ENCODE assay signal across 15 cellular contexts in genomic region chr19:38722947-38723605, GRCh38. TPM values are rescaled to one million over a fixed set of nuclear protein-coding genes. Genes with fewer than 3 reads are reported as not detected.
DNase-seq lines count a peak whose midpoint lies in the region; ATAC-seq and TF ChIP-seq lines count a peak whose summit lies in the region.
"Had no signal": no experiment of that assay in that cellular context is flagged by ENCODE, and none has a peak within 500 bp of the region (broad histone marks: within the 10 kb centered on the region; RNA-seq: fewer than 3 reads in every experiment).

No MANE protein-coding gene starts in this region.

- H3K27ac Mint-ChIP-seq in immature natural killer cell: peak overlapping the region in 5 of 6 donors; percentile 28 to 68 (median 49)

- peaks cover 28% of the 10 kb centered on the region for H4K20me1 ChIP-seq in smooth muscle cell (ENCODE audit: low read depth)

- H3K36me3 Mint-ChIP-seq in immature natural killer cell: peaks cover 0 to 11% (median 5%) of the 10 kb centered on the region in 3 donors

- H3K9ac ChIP-seq in smooth muscle cell (ENCODE audit: low read depth): no peak overlapping the region

- H3F3A ChIP-seq in smooth muscle cell (ENCODE audit: low read depth): peaks cover 7% of the 10 kb centered on the region

- no peak overlapping the region for H3K4me3 ChIP-seq in heart right ventricle
- H3K4me3 ChIP-seq in psoas muscle: no peak overlapping the region
- no peak overlapping the region for H3K4me3 ChIP-seq in upper lobe of right lung
- H3K4me3 ChIP-seq in smooth muscle cell: no peak overlapping the region
- H3K4me3 ChIP-seq: mucosa of descending colon had no signal

- H3K4me1 ChIP-seq in heart right ventricle: peaks cover 56 to 90% (median 77%) of the 10 kb centered on the region in 9 donors
- peaks cover 27% of the 10 kb centered on the region for H3K4me1 ChIP-seq in psoas muscle
- H3K4me1 ChIP-seq in upper lobe of right lung: peaks cover 28% of the 10 kb centered on the region
- H3K4me1 ChIP-seq in smooth muscle cell (ENCODE audit: low read depth): no peaks in the 10 kb centered on the region

- no peak overlapping the region for H3K4me3 Mint-ChIP-seq in immature natural killer cell
- H3K4me3 Mint-ChIP-seq: CD8-positive, alpha-beta memory T cell had no signal

- peaks cover 5 to 11% (median 6%) of the 10 kb centered on the region in 3 donors for H3K27me3 Mint-ChIP-seq in immature natural killer cell (ENCODE audit: low read depth in 3 of 3)
- H3K27me3 Mint-ChIP-seq: CD8-positive, alpha-beta memory T cell had no signal

- WGBS in heart right ventricle, 2 donors: 73 to 77% methylated on average over 10 of the region's 10 CpGs
- 84 to 91% (median 90%) methylated on average over 10 of the region's 10 CpGs for WGBS in psoas muscle, 3 donors
- 82% methylated on average over 10 of the region's 10 CpGs for WGBS in smooth muscle cell (ENCODE audit: low lambda C conversion rate)

- H3K27ac ChIP-seq in heart right ventricle (peak overlapping the region; percentile 62 to 93 (median 89)), psoas muscle (peak overlapping the region; percentile 73), upper lobe of right lung (peak overlapping the region; percentile 24), smooth muscle cell (ENCODE audit: low read depth) (no peak overlapping the region)

- H3K4me2 ChIP-seq in smooth muscle cell: no peak overlapping the region

- no peak overlapping the region for H2AFZ ChIP-seq in smooth muscle cell (ENCODE audit: low read depth)

- ATAC-seq in heart right ventricle (no peak), Right ventricle myocardium inferior (no peak), psoas muscle (no peak), upper lobe of right lung (no peak)
- ATAC-seq: mucosa of descending colon had no signal

- no peaks in the 10 kb centered on the region for H3K27me3 ChIP-seq in heart right ventricle
- no peaks in the 10 kb centered on the region for H3K27me3 ChIP-seq in psoas muscle (ENCODE audit: insufficient read depth in 3 of 3, low read length in 2 of 3)
- H3K27me3 ChIP-seq in upper lobe of right lung: no peaks in the 10 kb centered on the region
- no peaks in the 10 kb centered on the region for H3K27me3 ChIP-seq in smooth muscle cell (ENCODE audit: low read depth)

- H3K79me2 ChIP-seq in smooth muscle cell (ENCODE audit: low read depth): peaks cover 11% of the 10 kb centered on the region

- no peak for TF ChIP-seq CTCF in heart right ventricle (IDR thresholded peaks at IDR 0.05)
- no peak for TF ChIP-seq CTCF in psoas muscle (IDR thresholded peaks at IDR 0.05)
- TF ChIP-seq CTCF in upper lobe of right lung (IDR thresholded peaks at IDR 0.05): no peak
- TF ChIP-seq CTCF in smooth muscle cell (IDR thresholded peaks at IDR 0.05; ENCODE audit: borderline replicate concordance, insufficient read depth, poor library complexity, severe bottlenecking): no peak

- H3K36me3 ChIP-seq in heart right ventricle (peaks cover 22 to 100% (median 94%) of the 10 kb centered on the region in 9 donors), psoas muscle (ENCODE audit: insufficient read depth in 1 of 2, low read depth in 1 of 2) (peaks cover 4 to 95% of the 10 kb centered on the region in 2 donors), upper lobe of right lung (peaks cover 98% of the 10 kb centered on the region), smooth muscle cell (ENCODE audit: low read depth) (no peaks in the 10 kb centered on the region)

- H3K9me3 ChIP-seq in heart right ventricle (no peaks in the 10 kb centered on the region), psoas muscle (no peaks in the 10 kb centered on the region), upper lobe of right lung (no peaks in the 10 kb centered on the region), smooth muscle cell (replicated peaks; ENCODE audit: low read depth) (no peaks in the 10 kb centered on the region)
- H3K9me3 ChIP-seq: mucosa of descending colon had no signal

- intact Hi-C loops in heart right ventricle (cut with DNase I) (loop anchor here in 5 of 10 donors (2.0 to 10.0 kb wide), 6 partner anchors 71 to 178 kb away; partner anchors contain the start of genes ACTN4 (in 1 of the 5), ECH1 (in 1 of the 5) and HNRNPL (in 1 of the 5)), Right ventricle myocardium inferior (cut with DNase I) (no loop called here), psoas muscle (cut with DNase I) (no loop called here), upper lobe of right lung (cut with DNase I) (no loop called here)

- peaks cover 24 to 31% of the 10 kb centered on the region in 2 donors for H3K4me1 Mint-ChIP-seq in immature natural killer cell

- no peak for DNase-seq in heart right ventricle
- DNase-seq in Right ventricle myocardium inferior (ENCODE audit: missing footprints): no peak
- DNase-seq in immature natural killer cell: no peak
- DNase-seq in psoas muscle: no peak
- no peak for DNase-seq in upper lobe of right lung
- no peak for DNase-seq in smooth muscle cell (lab: John Stamatoyannopoulos, UW; ENCODE audit: unreplicated experiment)
- no peak for DNase-seq in NCI-H510A (lab: John Stamatoyannopoulos, UW)
- no peak for DNase-seq in ecto neural progenitor cell (ENCODE audit: low spot score)
- DNase-seq: activated CD4-positive, CD25-positive, alpha-beta regulatory T cell treated with anti-CD3 and anti-CD28 coated beads, Interleukin-2, amount 50 U/mL, for 72 hours; CD8-positive, alpha-beta memory T cell; mucosa of descending colon; NCI-H1417; posterior cingulate gyrus had no signal

- no peaks in the 10 kb centered on the region for H3K9me3 Mint-ChIP-seq in immature natural killer cell
- H3K9me3 Mint-ChIP-seq: CD8-positive, alpha-beta memory T cell had no signal

RNA-seq across cellular contexts. Expression of gene CAPN12, which starts 21.2 kb away (rescaled TPM):
- 1 to 10 TPM in 2 of 10 donors, under 1 TPM in 8; 0.15 to 1.5 (median 0.59) TPM for total RNA-seq in heart right ventricle
- 1 to 10 TPM; 1.1 to 3.6 TPM for polyA plus RNA-seq in heart right ventricle
- total RNA-seq in Right ventricle myocardium inferior: not detected
- polyA plus RNA-seq in immature natural killer cell: 10 to 100 TPM; 25.7 to 72.8 (median 55.1) TPM
- total RNA-seq in psoas muscle: under 1 TPM; 0.32 to 0.64 (median 0.52) TPM
- polyA plus RNA-seq in psoas muscle: under 1 TPM; 0.27 to 0.35 (median 0.34) TPM
- 14.4 TPM for total RNA-seq in upper lobe of right lung
- total RNA-seq in smooth muscle cell: 3.2 and 5.5 TPM in 2 replicates
- polyA plus RNA-seq in smooth muscle cell: 1.4 and 6.5 TPM in 2 replicates
- total RNA-seq: Daoy had no signal

RNA-seq across cellular contexts. Expression of gene LGALS7, which starts 50.2 kb away (rescaled TPM):
- total RNA-seq in heart right ventricle: not detected
- not detected for polyA plus RNA-seq in heart right ventricle
- not detected for total RNA-seq in Right ventricle myocardium inferior
- not detected for polyA plus RNA-seq in immature natural killer cell
- total RNA-seq in psoas muscle: not detected
- not detected for polyA plus RNA-seq in psoas muscle
- not detected for total RNA-seq in upper lobe of right lung
- total RNA-seq in smooth muscle cell: not detected in 2 replicates
- polyA plus RNA-seq in smooth muscle cell: 3.4 TPM in 1 of 2 replicates, not detected in the other
- total RNA-seq: CD8-positive, alpha-beta memory T cell; Daoy; mucosa of descending colon; T-helper 2 cell treated with Interferon-gamma antibody and Interleukin-4, amounts not matched to agents 100 ng/mL and 5 ng/mL, for 36 hours had no signal
- polyA plus RNA-seq: CD8-positive, alpha-beta memory T cell had no signal
